In genomic region chr4:145299380-145300076, GRCh38 we compare ENCODE assay signal across 8 cellular contexts.
A peak's percentile ranks its signal among the peaks of the same experiment; 100 is the strongest.
DNase-seq lines count a peak whose midpoint lies in the region; ATAC-seq lines count a peak whose summit lies in the region.

No MANE protein-coding gene starts in this region.

- in situ Hi-C loops in HAP-1 (cut with MboI; ENCODE audit: low sequenced_read_pairs): no loop called here

- 40 to 52% methylated on average over 5 of the region's 5 CpGs for WGBS in aorta, 2 donors

- peak; percentile 75 to 83 for DNase-seq in activated CD4-positive, alpha-beta T cell treated with anti-CD3 and anti-CD28 coated beads, Interleukin-2, amount 50 U/mL, for 48 hours
- DNase-seq in globus pallidus (ENCODE audit: low spot score) (peak; percentile 4), stromal cell of bone marrow (ENCODE audit: low read depth) (peak; percentile 81), NCI-H146 treated with DMSO at 0.1 percent for 48 hours (lab: John Stamatoyannopoulos, UW; ENCODE audit: unreplicated experiment) (no peak), aorta (no peak), HAP-1 (ENCODE audit: low spot score in 2 of 2) (no peak)

- H3K9me3 ChIP-seq in aorta (ENCODE audit: control insufficient read depth, low read length) (no peaks in the 10 kb centered on the region), HAP-1 (no peaks in the 10 kb centered on the region)

- no peak overlapping the region for H3K4me3 ChIP-seq in aorta (ENCODE audit: low read length in 2 of 2)
- H3K4me3 ChIP-seq in HAP-1: no peak overlapping the region

- H3K27ac ChIP-seq in aorta (ENCODE audit: low read depth in 1 of 2, low read length in 2 of 2): no peak overlapping the region

- H3K27me3 ChIP-seq in aorta (ENCODE audit: control insufficient read depth in 1 of 2, insufficient read depth in 2 of 2, low read length in 1 of 2) (peaks cover 0 to 1% of the 10 kb centered on the region in 2 donors), HAP-1 (ENCODE audit: low read depth) (no peaks in the 10 kb centered on the region)

- intact Hi-C loops in aorta (cut with DNase I): no loop called here

- H3K36me3 ChIP-seq in aorta (ENCODE audit: control insufficient read depth in 1 of 2, insufficient read depth in 2 of 2, low read length in 1 of 2) (peaks cover 0 to 2% of the 10 kb centered on the region in 2 donors), HAP-1 (replicated peaks) (no peaks in the 10 kb centered on the region)

- peak; percentile 98 for ATAC-seq in GM19395 (IDR thresholded peaks at IDR 0.05; ENCODE audit: unreplicated experiment)
- peak; percentile 89 for ATAC-seq in HG03354 (IDR thresholded peaks at IDR 0.05; ENCODE audit: poor library complexity, severe bottlenecking, unreplicated experiment)
- ATAC-seq in aorta (ENCODE audit: low FRiP score): no peak

- H3K4me1 ChIP-seq in aorta (ENCODE audit: control insufficient read depth in 1 of 2, insufficient read depth in 2 of 2, low read length in 2 of 2) (no peaks in the 10 kb centered on the region), HAP-1 (no peaks in the 10 kb centered on the region)

Comparison
In these comparisons a context has a peak if more than half of its experiments do, and no peak if none do; other contexts are left out.
1. DNase-seq: peak in activated CD4-positive, alpha-beta T cell treated with anti-CD3 and anti-CD28 coated beads, Interleukin-2, amount 50 U/mL, for 48 hours (2 of 2), globus pallidus (single experiment) and stromal cell of bone marrow (single experiment); none in NCI-H146 treated with DMSO at 0.1 percent for 48 hours (single experiment), aorta (0 of 2) and HAP-1 (0 of 2).